ENCODE assay signal across 20 cellular contexts in genomic region chr17:62719586-62719985, GRCh38.
DNase-seq lines count a peak whose midpoint lies in the region; ATAC-seq, FAIRE-seq and TF ChIP-seq lines count a peak whose summit lies in the region.
"Had no signal": no experiment of that assay in that cellular context is flagged by ENCODE, and none has a peak within 500 bp of the region (broad histone marks: within the 10 kb centered on the region; RNA-seq: fewer than 3 reads in every experiment).

No MANE protein-coding gene starts in this region.

- no peak overlapping the region for H3K14ac ChIP-seq in trophoblast cell (ENCODE audit: low read length)

- H3K36me3 ChIP-seq in SK-N-SH (replicated peaks in 1 of 2; ENCODE audit: control insufficient read depth in 1 of 2, insufficient read depth in 2 of 2, low read length in 1 of 2) (peaks cover 0 to 7% of the 10 kb centered on the region in 2 experiments), HEK293 (ENCODE audit: control insufficient read depth in 2 of 2, insufficient read depth in 1 of 2, low read length in 2 of 2) (no peaks in the 10 kb centered on the region), K562 (ENCODE audit: control insufficient read depth, insufficient read depth, low read length) (no peaks in the 10 kb centered on the region), trophoblast cell (ENCODE audit: control insufficient read depth in 1 of 2, insufficient read depth in 2 of 2, low read length in 2 of 2) (no peaks in the 10 kb centered on the region)
- H3K36me3 ChIP-seq: BLaER1 treated with 17β-estradiol and CSF1 and Interleukin-3, amounts not matched to agents 10 nM and 100 nM had no signal

- H3K23ac ChIP-seq in trophoblast cell (ENCODE audit: low read length): no peak overlapping the region

- H3K27me3 ChIP-seq in SK-N-SH (ENCODE audit: insufficient read depth): no peaks in the 10 kb centered on the region
- peaks cover 13 to 46% of the 10 kb centered on the region in 2 experiments; a peak in 3 of 5 replicates for H3K27me3 ChIP-seq in K562 (ENCODE audit: control insufficient read depth in 2 of 2, insufficient read depth in 2 of 2, low read length in 2 of 2)
- no peaks in the 10 kb centered on the region for H3K27me3 ChIP-seq in trophoblast cell (ENCODE audit: insufficient read depth, low read length)

- H4K8ac ChIP-seq in trophoblast cell (ENCODE audit: low read depth, low read length): no peak overlapping the region

- H3K9me3 ChIP-seq in SK-N-SH: 0 out of 2 replicates have a peak, but pooled peaks cover 5% of the 10 kb centered on the region
- H3K9me3 ChIP-seq in HEK293 (ENCODE audit: control insufficient read depth, insufficient read depth, low read depth, low read length): no peaks in the 10 kb centered on the region
- H3K9me3 ChIP-seq in K562 (replicated peaks; ENCODE audit: control insufficient read depth, insufficient read depth, low read depth, low read length): no peaks in the 10 kb centered on the region
- H3K9me3 ChIP-seq in trophoblast cell (ENCODE audit: insufficient read depth, low read depth, low read length): no peaks in the 10 kb centered on the region
- H3K9me3 ChIP-seq: A549 had no signal

- no peak overlapping the region for H2BK120ac ChIP-seq in trophoblast cell (ENCODE audit: insufficient read depth, low read length, poor library complexity)

- no peak for TF ChIP-seq CTCF in SK-N-SH (IDR thresholded peaks at IDR 0.05)
- TF ChIP-seq CTCF in HEK293 (tag by site-specific recombination; IDR thresholded peaks at IDR 0.05): no peak
- no peak for TF ChIP-seq CTCF in K562 (IDR thresholded peaks at IDR 0.05 in 2 of 3, conservative IDR thresholded peaks at IDR 0.05 in 1 of 3; ENCODE audit: insufficient read depth in 2 of 3, low read depth in 1 of 3, low read length in 3 of 3)

- no peak for DNase-seq in SK-N-SH
- no peak for DNase-seq in K562 (ENCODE audit: extremely low read depth in 1 of 4, low spot score in 3 of 4)
- no peak for DNase-seq in trophoblast cell
- no peak for DNase-seq in NAMALWA (ENCODE audit: low spot score)
- DNase-seq in NCI-H82 (lab: John Stamatoyannopoulos, UW): no peak
- no peak for DNase-seq in DMS53 (lab: John Stamatoyannopoulos, UW)
- DNase-seq: AML-193; CD8-positive, alpha-beta T cell; DMS 273 treated with DMSO at 0.1 percent for 48 hours; DMS79; HCEC 1CT had no signal

- no peaks in the 10 kb centered on the region for H3K9me2 ChIP-seq in SK-N-SH

- FAIRE-seq in K562 (lab: Jason Lieb, UNC): peak; percentile 55
- FAIRE-seq: GM12892, H54 had no signal

- TF ChIP-seq EP300 in SK-N-SH (IDR thresholded peaks at IDR 0.05; ENCODE audit: borderline replicate concordance in 1 of 2, low read depth in 1 of 2, low read length in 1 of 2) (no peak), K562 (IDR thresholded peaks at IDR 0.05; ENCODE audit: low read length) (no peak)

- H2BK5ac ChIP-seq in trophoblast cell (ENCODE audit: low read depth, low read length, poor library complexity): no peak overlapping the region

- in situ Hi-C loops in K562 (cut with MboI): loop anchor here (25.0 kb wide), 1 partner anchor 243 kb away; the partner anchor contains the start of gene TANC2

- H2AFZ ChIP-seq in SK-N-SH (ENCODE audit: low read depth) (no peak overlapping the region), K562 (ENCODE audit: low read depth, low read length) (no peak overlapping the region), trophoblast cell (ENCODE audit: insufficient read depth, low read length, poor library complexity) (no peak overlapping the region)

- BruUV-seq in K562 (replicated peaks; lab: Mats Ljungman, UMichigan): no TSS peak

- no peak overlapping the region for H2BK12ac ChIP-seq in trophoblast cell (ENCODE audit: low read length)

- no peaks in the 10 kb centered on the region for H3K9me1 ChIP-seq in K562 (ENCODE audit: control insufficient read depth, insufficient read depth, low read length)

- TF ChIP-seq POLR2A in K562 (conservative IDR thresholded peaks at IDR 0.05): no peak

- H4K20me1 ChIP-seq in SK-N-SH (ENCODE audit: insufficient read depth) (no peaks in the 10 kb centered on the region), K562 (replicated peaks; ENCODE audit: control insufficient read depth, insufficient read depth, low read length) (no peaks in the 10 kb centered on the region)
- H4K20me1 ChIP-seq: BLaER1 treated with 17β-estradiol and CSF1 and Interleukin-3, amounts not matched to agents 10 nM and 100 nM had no signal

- H3K4me3 ChIP-seq in SK-N-SH (ENCODE audit: low read depth in 2 of 2, low read length in 1 of 2) (no peak overlapping the region), HEK293 (ENCODE audit: low read depth, low read length) (no peak overlapping the region), K562 (no peak overlapping the region), trophoblast cell (ENCODE audit: low read depth, low read length) (no peak overlapping the region)
- H3K4me3 ChIP-seq: A549; BLaER1 treated with 17β-estradiol and CSF1 and Interleukin-3, amounts not matched to agents 10 nM and 100 nM; GM23338 had no signal

- no peak overlapping the region for H3K18ac ChIP-seq in trophoblast cell (ENCODE audit: low read length)

- no peak overlapping the region for H2AK5ac ChIP-seq in trophoblast cell (ENCODE audit: low read length)

- WGBS in SK-N-SH (ENCODE audit: low lambda C conversion rate): 98% methylated on average over 1 of the region's 1 CpG
- WGBS in K562 (ENCODE audit: insufficient coverage, low coverage, missing lambda C conversion rate): 0% methylated on average over 1 of the region's 1 CpG
- WGBS in trophoblast cell (ENCODE audit: extremely low coverage, insufficient coverage, insufficient read length): no CpG with 5 or more reads among the region's 1 CpG

- H3K4me2 ChIP-seq in SK-N-SH (no peak overlapping the region), K562 (ENCODE audit: insufficient read depth, low read length) (no peak overlapping the region), trophoblast cell (ENCODE audit: low read length) (no peak overlapping the region)
- H3K4me2 ChIP-seq: A549 had no signal

- no peaks in the 10 kb centered on the region for H3K79me2 ChIP-seq in SK-N-SH (ENCODE audit: insufficient read depth)
- no peaks in the 10 kb centered on the region for H3K79me2 ChIP-seq in K562 (ENCODE audit: control insufficient read depth, insufficient read depth, low read length)
- H3K79me2 ChIP-seq in trophoblast cell (ENCODE audit: control insufficient read depth, insufficient read depth, low read length, poor library complexity): peaks cover 6% of the 10 kb centered on the region

- H3F3A ChIP-seq in SK-N-SH (replicated peaks; ENCODE audit: insufficient read depth): peaks cover 6% of the 10 kb centered on the region

- no peak overlapping the region for H3K4ac ChIP-seq in trophoblast cell (ENCODE audit: low read depth, low read length)

- H3K4me1 ChIP-seq in SK-N-SH (ENCODE audit: control insufficient read depth in 1 of 2, insufficient read depth in 2 of 2, low read depth in 1 of 2, low read length in 1 of 2) (peaks cover 4 to 6% of the 10 kb centered on the region in 2 experiments; a peak in 2 of 4 replicates), HEK293 (ENCODE audit: control insufficient read depth, insufficient read depth, low read length) (peaks cover 4% of the 10 kb centered on the region; the same call in 1 of the 2 replicates), K562 (replicated peaks in 1 of 2; ENCODE audit: control insufficient read depth in 2 of 2, insufficient read depth in 2 of 2, low read length in 2 of 2) (peaks cover 2 to 9% of the 10 kb centered on the region in 2 experiments; a peak in 3 of 5 replicates), trophoblast cell (ENCODE audit: control insufficient read depth in 1 of 2, insufficient read depth in 2 of 2, low read length in 2 of 2) (peaks cover 33 to 41% of the 10 kb centered on the region in 2 experiments)

- peaks cover 50% of the 10 kb centered on the region for H3K79me1 ChIP-seq in trophoblast cell (ENCODE audit: low read length)

- CTCF ChIA-PET in SK-N-SH (lab: Yijun Ruan, JAX): no interaction called here
- CTCF ChIA-PET in HEK293 (lab: Yijun Ruan, JAX): interaction anchor here (0.7 to 1.5 kb wide), 2 partner anchors 13 to 102 kb away, joined by 4 read pairs; no protein-coding TSS in a partner anchor
- CTCF ChIA-PET in K562 (lab: Yijun Ruan, JAX; ENCODE audit: low intra/inter-chr PET ratio): interaction anchor here (0.6 kb wide), 1 partner anchor 211 kb away, joined by 3 read pairs; no protein-coding TSS in a partner anchor

- intact Hi-C loops in K562 (cut with micrococcal nuclease): no loop called here

- no peak for TF ChIP-seq RAD21 in SK-N-SH (IDR thresholded peaks at IDR 0.05; ENCODE audit: low read length)
- no peak for TF ChIP-seq RAD21 in K562 (CRISPR knock-in tag; conservative IDR thresholded peaks at IDR 0.05 in 1 of 2, IDR thresholded peaks at IDR 0.05 in 1 of 2)

- ATAC-seq in SK-N-SH treated with all-trans-retinoic acid at 6 μM for 48 hours (no peak), K562 (no peak)
- ATAC-seq: CD8-positive, alpha-beta T cell had no signal

- no peak overlapping the region for H4K12ac ChIP-seq in trophoblast cell (ENCODE audit: low read depth, low read length)

- H3K9ac ChIP-seq in SK-N-SH (no peak overlapping the region), K562 (ENCODE audit: insufficient read depth in 1 of 2, low read depth in 2 of 2, low read length in 2 of 2) (no peak overlapping the region), trophoblast cell (ENCODE audit: low read length) (no peak overlapping the region)
- H3K9ac ChIP-seq: BLaER1 treated with 17β-estradiol and CSF1 and Interleukin-3, amounts not matched to agents 10 nM and 100 nM had no signal

- peak overlapping the region; percentile 68 to 78; a peak in 2 of 4 replicates for H3K27ac ChIP-seq in SK-N-SH (ENCODE audit: low read depth in 2 of 2, low read length in 1 of 2)
- H3K27ac ChIP-seq in HEK293 (ENCODE audit: extremely low read depth, low read depth, low read length): no peak overlapping the region
- H3K27ac ChIP-seq in K562 (ENCODE audit: extremely low read depth, low read depth, low read length): no peak overlapping the region
- H3K27ac ChIP-seq in trophoblast cell (ENCODE audit: low read depth, low read length): peak overlapping the region; percentile 96
- H3K27ac ChIP-seq: 22Rv1; BLaER1 treated with 17β-estradiol and CSF1 and Interleukin-3, amounts not matched to agents 10 nM and 100 nM; HL-60 had no signal

- H4K91ac ChIP-seq in trophoblast cell (ENCODE audit: low read depth, low read length): no peak overlapping the region

- POLR2A ChIA-PET in SK-N-SH (lab: Yijun Ruan, JAX) (interaction anchor here (0.7 kb wide), 1 partner anchor 1023 kb away, joined by 4 read pairs; no protein-coding TSS in a partner anchor), HEK293 (lab: Yijun Ruan, JAX) (no interaction called here), K562 (lab: Yijun Ruan, JAX) (interaction anchor here (0.6 kb wide), 1 partner anchor 90 kb away, joined by 3 read pairs; no protein-coding TSS in a partner anchor)

TF ChIP-seq in SK-N-SH, 30 proteins besides CTCF, POLR2A, EP300 and RAD21 (continues in another document):
- no peak for TF ChIP-seq JUND (IDR thresholded peaks at IDR 0.05)

TF ChIP-seq in SK-N-SH treated with all-trans-retinoic acid at 6 μM for 48 hours, 23 proteins besides CTCF, POLR2A, EP300 and RAD21 (continues in another document):
- no peak for TF ChIP-seq ZFP3 (CRISPR knock-in tag; IDR thresholded peaks at IDR 0.05)

TF ChIP-seq in HEK293, 187 proteins besides CTCF, POLR2A, EP300 and RAD21 (continues in another document):
- TF ChIP-seq SETDB1 (IDR thresholded peaks at IDR 0.05; ENCODE audit: insufficient read length, low read length): peak; percentile 91

TF ChIP-seq in K562, 482 proteins besides CTCF, POLR2A, EP300 and RAD21 (continues in another document):
- peak; percentile 37; the same call in 1 of the 2 replicates for TF ChIP-seq ZNF316 (IDR thresholded peaks at IDR 0.05)

Comparison
In these comparisons a context has a peak if more than half of its experiments do, and no peak if none do; other contexts are left out.
1. H3K27ac ChIP-seq: peak in SK-N-SH (2 of 2) and trophoblast cell (single experiment); none in HEK293 (single experiment) and K562 (single experiment).